ENCODE assay signal across 13 cellular contexts in the genomic region with DNA sequence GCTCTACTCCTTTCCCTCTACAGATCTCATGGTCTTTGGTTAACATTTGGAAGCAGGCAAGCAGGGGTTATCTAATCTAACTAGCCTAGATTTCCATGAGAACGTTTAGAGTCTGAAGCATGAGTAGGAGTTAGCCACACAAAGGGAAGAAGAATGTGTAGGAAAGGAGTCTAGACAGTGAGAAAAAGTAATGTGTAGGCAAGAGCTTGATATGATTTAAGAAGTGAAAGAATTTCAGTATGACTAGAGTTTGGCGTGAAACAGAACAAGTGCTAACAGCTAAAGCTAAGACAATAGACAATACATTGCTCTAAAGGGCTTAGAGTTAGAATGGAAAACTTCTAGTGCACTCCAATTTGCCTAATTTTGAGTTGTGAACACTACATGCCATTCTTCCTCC. TPM values are rescaled to one million over a fixed set of nuclear protein-coding genes. Genes with fewer than 3 reads are reported as not detected.
DNase-seq lines count a peak whose midpoint lies in the region; ATAC-seq and TF ChIP-seq lines count a peak whose summit lies in the region.
"Had no signal": no experiment of that assay in that cellular context is flagged by ENCODE, and none has a peak within 500 bp of the region (broad histone marks: within the 10 kb centered on the region; RNA-seq: fewer than 3 reads in every experiment).

No MANE protein-coding gene starts in this region.

- no peak for TF ChIP-seq CTCF in Calu3 (IDR thresholded peaks at IDR 0.05; ENCODE audit: unreplicated experiment)
- no peak for TF ChIP-seq CTCF in progenitor cell of endocrine pancreas (IDR thresholded peaks at IDR 0.05; ENCODE audit: unreplicated experiment)

- intact Hi-C loops in Calu3 (cut with micrococcal nuclease; ENCODE audit: unreplicated experiment) = no loop called here

- no peaks in the 10 kb centered on the region for H3K27me3 Mint-ChIP-seq in Calu3 (ENCODE audit: unreplicated experiment)
- peaks cover 3% of the 10 kb centered on the region for H3K27me3 Mint-ChIP-seq in progenitor cell of endocrine pancreas

- CTCF ChIA-PET in Calu3 (lab: Charles Lee) = interaction anchor here (1.1 kb wide), 1 partner anchor 123 kb away, joined by 3 read pairs; no protein-coding TSS in a partner anchor

- no peaks in the 10 kb centered on the region for H3K36me3 Mint-ChIP-seq in Calu3 (ENCODE audit: insufficient read depth, unreplicated experiment)
- H3K36me3 Mint-ChIP-seq in progenitor cell of endocrine pancreas (ENCODE audit: insufficient read depth) = no peaks in the 10 kb centered on the region

- H3K4me3 Mint-ChIP-seq in Calu3 (ENCODE audit: low read depth, unreplicated experiment) (no peak overlapping the region), progenitor cell of endocrine pancreas (ENCODE audit: low read depth) (no peak overlapping the region)
- H3K4me3 Mint-ChIP-seq: activated CD4-positive, alpha-beta T cell treated with anti-CD3 and anti-CD28 coated beads, Interleukin-2, amount 10 ng/mL, durations not matched to agents 7 days and 5 days; HFFc6 had no signal

- peaks cover 2% of the 10 kb centered on the region for H3K9me3 Mint-ChIP-seq in Calu3 (ENCODE audit: low read depth, unreplicated experiment)
- no peaks in the 10 kb centered on the region for H3K9me3 Mint-ChIP-seq in progenitor cell of endocrine pancreas (ENCODE audit: low read depth)
- H3K9me3 Mint-ChIP-seq: activated CD4-positive, alpha-beta T cell treated with anti-CD3 and anti-CD28 coated beads, Interleukin-2, amount 10 ng/mL, durations not matched to agents 7 days and 5 days; HFFc6 had no signal

- H3K4me1 Mint-ChIP-seq in Calu3 (ENCODE audit: low read depth, unreplicated experiment) (peaks cover 9% of the 10 kb centered on the region), progenitor cell of endocrine pancreas (ENCODE audit: low read depth) (peaks cover 1% of the 10 kb centered on the region)
- H3K4me1 Mint-ChIP-seq: activated CD4-positive, alpha-beta T cell treated with anti-CD3 and anti-CD28 coated beads, Interleukin-2, amount 10 ng/mL, durations not matched to agents 7 days and 5 days had no signal

- peak overlapping the region; percentile 52 for H3K27ac Mint-ChIP-seq in Calu3 (ENCODE audit: unreplicated experiment)
- H3K27ac Mint-ChIP-seq in progenitor cell of endocrine pancreas = no peak overlapping the region
- H3K27ac Mint-ChIP-seq: activated CD4-positive, alpha-beta T cell treated with anti-CD3 and anti-CD28 coated beads, Interleukin-2, amount 10 ng/mL, durations not matched to agents 7 days and 5 days; HFFc6 had no signal

- ATAC-seq in GM19395 (IDR thresholded peaks at IDR 0.05; ENCODE audit: unreplicated experiment) (peak; percentile 93), HG02763 (IDR thresholded peaks at IDR 0.05; ENCODE audit: unreplicated experiment) (peak; percentile 56), HG03558 (IDR thresholded peaks at IDR 0.05; ENCODE audit: extremely low read depth, unreplicated experiment) (peak; percentile 65)
- ATAC-seq: left ventricle myocardium superior had no signal

- BruUV-seq in Calu3 (replicated peaks; lab: Mats Ljungman, UMichigan) = no TSS peak

- DNase-seq in Calu3 (no peak), glomerular visceral epithelial cell (ENCODE audit: extremely low spot score) (no peak), NCI-H1694 (lab: John Stamatoyannopoulos, UW) (no peak), progenitor cell of endocrine pancreas (ENCODE audit: low spot score, unreplicated experiment) (no peak)
- DNase-seq in activated CD4-positive, alpha-beta T cell treated with anti-CD3 and anti-CD28 coated beads for 4 hours = no peak
- DNase-seq: activated CD4-positive, alpha-beta T cell treated with anti-CD3 and anti-CD28 coated beads, Interleukin-2, amount 10 ng/mL, durations not matched to agents 7 days and 5 days; amygdala; HFFc6; left ventricle myocardium superior; SHP77 had no signal

RNA-seq across cellular contexts. Expression of gene CXCL8, which starts 10.8 kb away (rescaled TPM):
- 222 and 404 TPM in 2 replicates for total RNA-seq in Calu3 (2022)
- 0.84 and 1.1 TPM in 2 replicates for total RNA-seq in progenitor cell of endocrine pancreas

Comparison
In these comparisons a context has a peak if more than half of its experiments do, and no peak if none do; other contexts are left out.
1. RNA of gene CXCL8, which starts 10.8 kb away (total RNA-seq): 222 to 404 TPM in Calu3; 0.84 to 1.1 TPM in progenitor cell of endocrine pancreas; every median in the first group is over 100 times any median in the second.
2. Peak in every context shown above with its lines, with median percentiles within 50 percentile points of each other: ATAC-seq.